Comparison of ENCODE assay signal across 18 cellular contexts in genomic region chr5:41966706-41967105, GRCh38.
"Had no signal": no experiment of that assay in that cellular context is flagged by ENCODE, and none has a peak within 500 bp of the region (broad histone marks: within the 10 kb centered on the region; RNA-seq: fewer than 3 reads in every experiment).

No MANE protein-coding gene starts in this region.

- DNase-seq: activated CD4-positive, alpha-beta T cell treated with anti-CD3 and anti-CD28 coated beads for 4 hours; activated CD4-positive, alpha-beta T cell treated with anti-CD3 and anti-CD28 coated beads, Interleukin-2, amount 50 U/mL, for 48 hours; activated CD8-positive, alpha-beta memory T cell treated with anti-CD3 and anti-CD28 coated beads for 24 hours; activated effector memory CD4-positive, alpha-beta T cell treated with Interleukin-2 at 50 U/mL for 16 hours; activated naive CD4-positive, alpha-beta T cell treated with Interleukin-2 at 50 U/mL for 16 hours; aorta; body of pancreas; dermis blood vessel endothelial cell; effector CD8-positive, alpha-beta T cell; left ventricle myocardium inferior; mesendoderm; natural killer cell; right cardiac atrium; stimulated activated naive CD4-positive, alpha-beta T cell treated with Interleukin-2 at 50 U/mL for 16 hours; testis; uterus had no signal

- H3K4me3 ChIP-seq: body of pancreas, left ventricle myocardium inferior, lung, neural progenitor cell, testis, uterus had no signal

- ATAC-seq: body of pancreas, natural killer cell, right cardiac atrium had no signal
